8 cellular contexts compared by ENCODE assay signal in the genomic region with DNA sequence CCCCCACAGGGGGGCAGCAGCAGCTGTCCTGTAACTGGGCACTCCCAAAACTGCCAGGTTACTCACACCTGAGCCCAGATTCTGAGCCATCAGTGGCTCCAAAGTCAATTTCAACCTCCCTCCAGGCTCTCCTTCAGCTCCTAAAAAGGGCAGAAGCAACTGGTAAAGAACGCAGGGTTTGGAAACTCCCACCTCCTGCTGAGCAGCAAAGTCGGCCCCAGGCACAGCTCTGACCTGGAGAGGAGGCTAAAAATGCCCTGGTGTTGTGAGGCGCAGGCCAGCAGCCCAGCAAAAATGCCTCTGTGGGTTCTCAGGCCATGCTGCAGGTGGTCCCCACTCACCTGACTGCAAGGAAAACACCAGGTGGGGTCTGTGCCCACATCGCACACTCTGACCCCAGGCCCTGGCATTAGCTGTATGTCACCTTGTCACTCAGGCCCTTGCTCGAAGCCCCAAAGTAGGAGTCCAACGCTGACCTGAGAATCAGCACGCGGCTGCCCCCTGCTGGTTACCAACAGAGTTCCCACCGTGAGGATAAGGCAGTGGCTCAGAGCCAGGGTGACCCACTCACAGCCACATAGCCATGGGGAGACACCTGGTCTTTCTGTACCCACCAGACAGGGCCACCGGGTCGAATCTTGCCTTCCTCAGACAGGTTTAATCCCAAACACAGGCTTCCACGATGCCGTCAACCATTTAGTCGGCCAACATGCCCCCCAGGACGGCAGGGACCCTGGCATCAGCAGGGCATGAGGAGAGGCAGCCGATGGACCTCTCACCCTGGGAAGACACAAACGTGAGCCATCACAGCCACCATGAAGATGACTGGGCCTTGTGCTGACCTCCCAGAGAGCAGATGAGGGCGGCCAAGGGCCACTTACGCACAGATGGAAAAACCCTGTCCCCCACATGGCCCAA. TPM values are rescaled to one million over a fixed set of nuclear protein-coding genes. Genes with fewer than 3 reads are reported as not detected.
DNase-seq lines count a peak whose midpoint lies in the region; ATAC-seq and TF ChIP-seq lines count a peak whose summit lies in the region.

No MANE protein-coding gene starts in this region.

- no peaks in the 10 kb centered on the region for H3K27me3 ChIP-seq in spleen (replicated peaks in 1 of 7)

- 57 to 69% (median 64%) methylated on average over 14 to 19 of the region's 19 CpGs for WGBS in spleen, 5 donors

- TF ChIP-seq CTCF in spleen (IDR thresholded peaks at IDR 0.05 in 8 of 11, conservative IDR thresholded peaks at IDR 0.05 in 3 of 11), result peak; percentile 25 to 89 (median 74)

- no peak for ATAC-seq in GM21515 (IDR thresholded peaks at IDR 0.05; ENCODE audit: unreplicated experiment)
- ATAC-seq in GM19463 (IDR thresholded peaks at IDR 0.05; ENCODE audit: unreplicated experiment), result no peak

- H3K9me3 ChIP-seq in spleen, result no peaks in the 10 kb centered on the region

- H3K4me1 ChIP-seq in spleen, result peaks cover 0 to 14% (median 7%) of the 10 kb centered on the region in 6 donors

- peak overlapping the region in 2 of 8 donors; percentile 28 to 33 for H3K27ac ChIP-seq in spleen

- H3K4me3 ChIP-seq in spleen, result no peak overlapping the region

- intact Hi-C loops in spleen (cut with DNase I; ENCODE audit: low total_unique reads), result no loop called here

- peaks cover 0 to 95% (median 54%) of the 10 kb centered on the region in 6 donors for H3K36me3 ChIP-seq in spleen

- TF ChIP-seq POLR2A in spleen (IDR thresholded peaks at IDR 0.05), result no peak

- DNase-seq in D341Med (ENCODE audit: low spot score) (peak; percentile 80), HuH-7.5 (ENCODE audit: low spot score) (peak; percentile 72), T-helper 2 cell (peak; percentile 38 to 66 (median 47)), anterior cingulate cortex (lab: John Stamatoyannopoulos, UW) (peak in 38 of 58 donors; percentile 18 to 86 (median 46)), hepatic stellate cell (ENCODE audit: low spot score) (peak; percentile 81), spleen (peak; percentile 90)

RNA-seq across cellular contexts. Expression of a gene that starts 11.1 kb away (rescaled TPM):
- total RNA-seq in spleen, result 10 to 100 TPM; 14.4 to 30.9 (median 22.4) TPM
- polyA plus RNA-seq in spleen, result 10 to 100 TPM; 12.6 to 24.3 (median 14.6) TPM

RNA-seq across cellular contexts. Expression of a gene that starts 27.6 kb away (rescaled TPM):
- under 1 TPM in 4 of 7 donors, not detected in 3; 0.19 to 0.73 (median 0.28) TPM for total RNA-seq in spleen
- polyA plus RNA-seq in spleen, result under 1 TPM; 0.37 to 0.73 (median 0.58) TPM

RNA-seq across cellular contexts. Expression of a gene that starts 56.5 kb away (rescaled TPM):
- total RNA-seq in spleen, result 10 to 100 TPM; 15.1 to 25.0 (median 15.9) TPM
- 10 to 100 TPM; 18.9 to 20.2 (median 20.2) TPM for polyA plus RNA-seq in spleen
